Comparison of ENCODE assay signal across 8 cellular contexts in the genomic region with DNA sequence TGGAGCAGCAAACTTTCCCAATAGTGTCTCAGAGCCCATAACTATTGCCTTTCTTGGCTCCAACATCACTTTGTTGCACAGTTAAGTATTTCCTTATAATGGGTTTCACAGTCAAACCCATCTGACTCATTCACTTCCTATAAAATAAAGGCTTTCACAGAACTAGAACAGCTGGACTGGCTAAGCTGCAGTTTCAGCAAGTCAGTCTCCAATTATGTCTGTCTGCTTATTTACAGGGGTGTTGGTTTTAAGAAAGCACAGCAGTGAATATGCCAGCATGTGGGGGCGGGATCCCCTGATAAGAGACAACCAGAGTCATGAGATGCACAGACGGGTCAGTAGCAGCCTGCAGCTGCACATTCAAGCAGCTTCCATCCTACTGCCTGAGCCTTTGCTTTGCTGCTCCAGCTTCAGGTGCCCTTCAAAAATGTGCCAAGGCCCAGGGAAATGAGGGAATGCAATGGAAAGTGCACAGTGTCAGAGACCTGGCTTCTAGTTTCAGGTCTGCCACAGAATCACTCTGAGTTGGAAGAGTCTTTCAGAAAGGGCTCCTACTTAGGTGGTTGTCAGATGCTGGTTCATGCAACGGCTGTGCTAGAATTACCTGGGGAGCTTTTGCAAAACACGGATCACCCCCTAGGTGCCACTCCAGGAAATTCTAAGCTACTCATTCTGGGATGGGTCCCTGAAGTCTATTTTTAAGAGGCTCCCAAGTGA. TPM values are rescaled to one million over a fixed set of nuclear protein-coding genes. Genes with fewer than 3 reads are reported as not detected.
A peak's percentile ranks its signal among the peaks of the same experiment; 100 is the strongest.
DNase-seq lines count a peak whose midpoint lies in the region; FAIRE-seq and TF ChIP-seq lines count a peak whose summit lies in the region.

No MANE protein-coding gene starts in this region.

- H3K4me3 ChIP-seq in testis (no peak overlapping the region), kidney (ENCODE audit: low read length in 2 of 2) (no peak overlapping the region)

- H3K27ac ChIP-seq in testis: no peak overlapping the region
- no peak overlapping the region for H3K27ac ChIP-seq in kidney (ENCODE audit: low read depth in 2 of 2, low read length in 2 of 2)

- intact Hi-C loops in activated naive CD4-positive, alpha-beta T cell treated with anti-CD3 and anti-CD28 coated beads for 36 hours (cut with micrococcal nuclease): loop anchor here (2.0 to 5.0 kb wide), 2 partner anchors 21 to 52 kb away; no protein-coding TSS in a partner anchor
- intact Hi-C loops in activated T-helper 1 cell treated with anti-CD3 and anti-CD28 coated beads, Interleukin-12 subunit alpha, Interleukin-12 subunit beta, Interleukin-2, Interleukin-4 antibody, amounts not matched to agents 30 ng/mL and 10 ng/mL and 1 ng/mL, durations not matched to agents 14 hours and 24 hours and 36 hours (cut with micrococcal nuclease): loop anchor here (2.0 kb wide), 1 partner anchor 23 kb away; no protein-coding TSS in a partner anchor
- intact Hi-C loops in testis (cut with DNase I; ENCODE audit: low total_unique reads): loop anchor here (10.0 kb wide), 1 partner anchor 115 kb away; no protein-coding TSS in a partner anchor
- intact Hi-C loops in kidney (cut with DNase I): no loop called here

- peak; percentile 30 for DNase-seq in activated naive CD4-positive, alpha-beta T cell treated with anti-CD3 and anti-CD28 coated beads for 36 hours
- DNase-seq in activated naive CD4-positive, alpha-beta T cell treated with anti-CD3 and anti-CD28 coated beads, Interleukin-2, amount 50 U/mL, for 16 hours: no peak
- DNase-seq in activated T-helper 1 cell treated with anti-CD3 and anti-CD28 coated beads, Interleukin-12 subunit alpha, Interleukin-12 subunit beta, Interleukin-2, Interleukin-4 antibody, amounts not matched to agents 30 ng/mL and 10 ng/mL and 1 ng/mL, durations not matched to agents 14 hours and 24 hours and 36 hours (ENCODE audit: low spot score): no peak
- DNase-seq in hepatic stellate cell (ENCODE audit: low spot score): peak; percentile 66
- DNase-seq in testis: peak; percentile 71
- DNase-seq in kidney: no peak
- no peak for DNase-seq in NCI-H345 treated with DMSO at 0.1 percent for 48 hours (lab: John Stamatoyannopoulos, UW; ENCODE audit: unreplicated experiment)
- no peak for DNase-seq in stimulated activated CD4-positive, alpha-beta T cell treated with anti-CD3 and anti-CD28 coated beads, Interleukin-2, amount 100 ng/mL, for 24 hours

- H3K4me1 ChIP-seq in testis: peaks cover 9% of the 10 kb centered on the region
- peaks cover 5 to 10% of the 10 kb centered on the region in 2 donors for H3K4me1 ChIP-seq in kidney (ENCODE audit: control insufficient read depth in 1 of 2, insufficient read depth in 1 of 2, low read depth in 1 of 2, low read length in 2 of 2)

- WGBS in testis, 2 donors: 42 to 52% methylated on average over 4 of the region's 4 CpGs

- H3K9me3 Mint-ChIP-seq in activated naive CD4-positive, alpha-beta T cell treated with anti-CD3 and anti-CD28 coated beads for 36 hours: no peaks in the 10 kb centered on the region
- H3K9me3 Mint-ChIP-seq in activated T-helper 1 cell treated with anti-CD3 and anti-CD28 coated beads, Interleukin-12 subunit alpha, Interleukin-12 subunit beta, Interleukin-2, Interleukin-4 antibody, amounts not matched to agents 30 ng/mL and 10 ng/mL and 1 ng/mL, durations not matched to agents 14 hours and 24 hours and 36 hours: no peaks in the 10 kb centered on the region

- no peak overlapping the region for H3K27ac Mint-ChIP-seq in activated naive CD4-positive, alpha-beta T cell treated with anti-CD3 and anti-CD28 coated beads for 36 hours
- peak overlapping the region; percentile 59 for H3K27ac Mint-ChIP-seq in activated T-helper 1 cell treated with anti-CD3 and anti-CD28 coated beads, Interleukin-12 subunit alpha, Interleukin-12 subunit beta, Interleukin-2, Interleukin-4 antibody, amounts not matched to agents 30 ng/mL and 10 ng/mL and 1 ng/mL, durations not matched to agents 14 hours and 24 hours and 36 hours

- H3K27me3 Mint-ChIP-seq in activated naive CD4-positive, alpha-beta T cell treated with anti-CD3 and anti-CD28 coated beads for 36 hours (ENCODE audit: low read depth): no peaks in the 10 kb centered on the region
- H3K27me3 Mint-ChIP-seq in activated T-helper 1 cell treated with anti-CD3 and anti-CD28 coated beads, Interleukin-12 subunit alpha, Interleukin-12 subunit beta, Interleukin-2, Interleukin-4 antibody, amounts not matched to agents 30 ng/mL and 10 ng/mL and 1 ng/mL, durations not matched to agents 14 hours and 24 hours and 36 hours (ENCODE audit: insufficient read depth): no peaks in the 10 kb centered on the region

- H3K27me3 ChIP-seq in testis: no peaks in the 10 kb centered on the region

- no peak for FAIRE-seq in kidney (lab: Jason Lieb, UNC)

- H3K9ac ChIP-seq in kidney (ENCODE audit: low read length in 2 of 2): no peak overlapping the region

- no peak for TF ChIP-seq POLR2A in testis (IDR thresholded peaks at IDR 0.05)

- H3K36me3 ChIP-seq in testis (ENCODE audit: low read depth, missing control alignments) (no peaks in the 10 kb centered on the region), kidney (ENCODE audit: control insufficient read depth in 1 of 2, insufficient read depth in 2 of 2, low read length in 2 of 2) (peaks cover 24 to 55% of the 10 kb centered on the region in 2 donors)

- no peak for TF ChIP-seq CTCF in testis (IDR thresholded peaks at IDR 0.05)
- no peak for TF ChIP-seq CTCF in kidney (IDR thresholded peaks at IDR 0.05; ENCODE audit: borderline replicate concordance, extremely low read depth, insufficient read depth)

- H3K4me3 Mint-ChIP-seq in activated naive CD4-positive, alpha-beta T cell treated with anti-CD3 and anti-CD28 coated beads for 36 hours: no peak overlapping the region
- H3K4me3 Mint-ChIP-seq in activated T-helper 1 cell treated with anti-CD3 and anti-CD28 coated beads, Interleukin-12 subunit alpha, Interleukin-12 subunit beta, Interleukin-2, Interleukin-4 antibody, amounts not matched to agents 30 ng/mL and 10 ng/mL and 1 ng/mL, durations not matched to agents 14 hours and 24 hours and 36 hours: peak overlapping the region; percentile 44

- no peaks in the 10 kb centered on the region for H3K9me3 ChIP-seq in testis
- no peaks in the 10 kb centered on the region for H3K9me3 ChIP-seq in kidney (ENCODE audit: control insufficient read depth in 1 of 2, low read length in 2 of 2)

- H3K36me3 Mint-ChIP-seq in activated naive CD4-positive, alpha-beta T cell treated with anti-CD3 and anti-CD28 coated beads for 36 hours (ENCODE audit: low read depth): peaks cover 36% of the 10 kb centered on the region
- H3K36me3 Mint-ChIP-seq in activated T-helper 1 cell treated with anti-CD3 and anti-CD28 coated beads, Interleukin-12 subunit alpha, Interleukin-12 subunit beta, Interleukin-2, Interleukin-4 antibody, amounts not matched to agents 30 ng/mL and 10 ng/mL and 1 ng/mL, durations not matched to agents 14 hours and 24 hours and 36 hours (ENCODE audit: low read depth): peaks cover 62% of the 10 kb centered on the region

- CTCF ChIA-PET in activated naive CD4-positive, alpha-beta T cell treated with anti-CD3 and anti-CD28 coated beads for 36 hours (lab: Charles Lee): interaction anchor here (0.6 to 2.7 kb wide), 5 partner anchors 8 to 261 kb away, joined by 3 to 12 read pairs (median 4); no protein-coding TSS in a partner anchor

- peaks cover 27% of the 10 kb centered on the region for H3K4me1 Mint-ChIP-seq in activated naive CD4-positive, alpha-beta T cell treated with anti-CD3 and anti-CD28 coated beads for 36 hours (ENCODE audit: low read depth)
- peaks cover 70% of the 10 kb centered on the region for H3K4me1 Mint-ChIP-seq in activated T-helper 1 cell treated with anti-CD3 and anti-CD28 coated beads, Interleukin-12 subunit alpha, Interleukin-12 subunit beta, Interleukin-2, Interleukin-4 antibody, amounts not matched to agents 30 ng/mL and 10 ng/mL and 1 ng/mL, durations not matched to agents 14 hours and 24 hours and 36 hours (ENCODE audit: low read depth)

RNA-seq across cellular contexts. Expression of gene RNF19B, which starts 24.8 kb away (rescaled TPM):
- total RNA-seq in activated naive CD4-positive, alpha-beta T cell treated with anti-CD3 and anti-CD28 coated beads for 36 hours: 10 to 100 TPM; 12.5 to 13.3 TPM
- total RNA-seq in activated T-helper 1 cell treated with anti-CD3 and anti-CD28 coated beads, Interleukin-12 subunit alpha, Interleukin-12 subunit beta, Interleukin-2, Interleukin-4 antibody, amounts not matched to agents 30 ng/mL and 10 ng/mL and 1 ng/mL, durations not matched to agents 14 hours and 24 hours and 36 hours: 52.1 and 56.5 TPM in 2 replicates
- 100 to 1,000 TPM; 140 to 141 TPM for total RNA-seq in testis
- 225 TPM for polyA plus RNA-seq in testis (ENCODE audit: insufficient read depth, low read depth, low replicate concordance)
- total RNA-seq in kidney: 30.8 TPM
- 17.3 TPM for polyA plus RNA-seq in kidney (ENCODE audit: insufficient read depth, low read depth, low replicate concordance)

RNA-seq across cellular contexts. Expression of gene TMEM54, which starts 38.6 kb away (rescaled TPM):
- 1 to 10 TPM in 1 of 2 experiments, under 1 TPM in 1; 0.84 to 1.0 TPM for total RNA-seq in activated naive CD4-positive, alpha-beta T cell treated with anti-CD3 and anti-CD28 coated beads for 36 hours
- total RNA-seq in activated T-helper 1 cell treated with anti-CD3 and anti-CD28 coated beads, Interleukin-12 subunit alpha, Interleukin-12 subunit beta, Interleukin-2, Interleukin-4 antibody, amounts not matched to agents 30 ng/mL and 10 ng/mL and 1 ng/mL, durations not matched to agents 14 hours and 24 hours and 36 hours: 0.78 and 1.0 TPM in 2 replicates
- total RNA-seq in testis: 10 to 100 TPM; 18.7 to 24.0 TPM
- polyA plus RNA-seq in testis (ENCODE audit: insufficient read depth, low read depth, low replicate concordance): 23.0 TPM
- total RNA-seq in kidney: 45.9 TPM
- polyA plus RNA-seq in kidney (ENCODE audit: insufficient read depth, low read depth, low replicate concordance): 55.2 TPM

RNA-seq across cellular contexts. Expression of gene HPCA, which starts 53.5 kb away (rescaled TPM):
- not detected for total RNA-seq in activated naive CD4-positive, alpha-beta T cell treated with anti-CD3 and anti-CD28 coated beads for 36 hours
- total RNA-seq in activated T-helper 1 cell treated with anti-CD3 and anti-CD28 coated beads, Interleukin-12 subunit alpha, Interleukin-12 subunit beta, Interleukin-2, Interleukin-4 antibody, amounts not matched to agents 30 ng/mL and 10 ng/mL and 1 ng/mL, durations not matched to agents 14 hours and 24 hours and 36 hours: 0.20 TPM in 1 of 2 replicates, not detected in the other
- total RNA-seq in testis: 1 to 10 TPM; 1.7 to 6.1 TPM
- 8.8 TPM for polyA plus RNA-seq in testis (ENCODE audit: insufficient read depth, low read depth, low replicate concordance)
- 0.28 TPM for total RNA-seq in kidney
- polyA plus RNA-seq in kidney (ENCODE audit: insufficient read depth, low read depth, low replicate concordance): 1.2 TPM

Comparison
In these comparisons a context has a peak if more than half of its experiments do, and no peak if none do; other contexts are left out.
1. DNase-seq: peak in activated naive CD4-positive, alpha-beta T cell treated with anti-CD3 and anti-CD28 coated beads for 36 hours (single experiment), hepatic stellate cell (single experiment) and testis (single experiment); none in activated naive CD4-positive, alpha-beta T cell treated with anti-CD3 and anti-CD28 coated beads, Interleukin-2, amount 50 U/mL, for 16 hours (single experiment), activated T-helper 1 cell treated with anti-CD3 and anti-CD28 coated beads, Interleukin-12 subunit alpha, Interleukin-12 subunit beta, Interleukin-2, Interleukin-4 antibody, amounts not matched to agents 30 ng/mL and 10 ng/mL and 1 ng/mL, durations not matched to agents 14 hours and 24 hours and 36 hours (single experiment), kidney (single experiment), NCI-H345 treated with DMSO at 0.1 percent for 48 hours (single experiment) and stimulated activated CD4-positive, alpha-beta T cell treated with anti-CD3 and anti-CD28 coated beads, Interleukin-2, amount 100 ng/mL, for 24 hours (0 of 2).